17 cellular contexts compared by ENCODE assay signal in the genomic region with DNA sequence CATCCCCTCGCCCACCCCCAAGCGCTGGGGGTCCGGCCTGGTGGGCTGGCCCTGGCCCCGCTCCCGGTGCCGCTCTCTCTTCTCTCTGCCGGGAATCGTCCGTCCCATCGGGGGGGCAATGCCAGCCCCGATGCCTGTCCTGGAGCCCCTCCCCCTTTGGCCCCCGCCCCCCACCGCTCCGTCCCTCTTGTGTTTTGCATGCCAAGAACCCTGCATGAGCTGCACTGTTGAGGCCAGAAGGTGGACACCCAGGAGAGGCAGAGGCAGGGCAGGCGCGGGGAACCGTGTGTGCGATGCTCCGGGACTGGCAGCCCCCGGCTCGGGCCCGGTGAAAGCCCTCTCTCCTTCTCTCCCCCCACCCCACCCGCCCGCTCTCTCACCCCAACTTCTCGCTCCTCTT. TPM values are rescaled to one million over a fixed set of nuclear protein-coding genes. Genes with fewer than 3 reads are reported as not detected.
A peak's percentile ranks its signal among the peaks of the same experiment; 100 is the strongest.
DNase-seq lines count a peak whose midpoint lies in the region; ATAC-seq, FAIRE-seq and TF ChIP-seq lines count a peak whose summit lies in the region.
"Had no signal": no experiment of that assay in that cellular context is flagged by ENCODE, and none has a peak within 500 bp of the region (broad histone marks: within the 10 kb centered on the region; RNA-seq: fewer than 3 reads in every experiment).

No MANE protein-coding gene starts in this region.

- POLR2A ChIA-PET in K562 (lab: Yijun Ruan, JAX), result no interaction called here

- no peak for TF ChIP-seq RAD21 in K562 (CRISPR knock-in tag; conservative IDR thresholded peaks at IDR 0.05 in 1 of 2, IDR thresholded peaks at IDR 0.05 in 1 of 2)

- no peak overlapping the region for H2AK5ac ChIP-seq in mesendoderm (ENCODE audit: low read length)

- H3K36me3 ChIP-seq in K562 (ENCODE audit: control insufficient read depth, insufficient read depth, low read length), result no peaks in the 10 kb centered on the region
- H3K36me3 ChIP-seq in mesendoderm (ENCODE audit: control insufficient read depth, insufficient read depth, low read length), result no peaks in the 10 kb centered on the region
- H3K36me3 ChIP-seq: heart right ventricle, stomach had no signal

- H2BK15ac ChIP-seq in mesendoderm (replicated peaks; ENCODE audit: low read depth), result no peak overlapping the region

- ATAC-seq in K562, result 0 out of 3 replicates have a peak, but pooled peaks have one; percentile 15
- ATAC-seq in HG03565 (IDR thresholded peaks at IDR 0.05; ENCODE audit: unreplicated experiment), result no peak
- ATAC-seq in HG03039 (IDR thresholded peaks at IDR 0.05; ENCODE audit: unreplicated experiment), result no peak
- ATAC-seq: activated CD8-positive, alpha-beta T cell treated with anti-CD3 and anti-CD28 coated beads, Interleukin-2, amount 10 ng/mL, durations not matched to agents 7 days and 5 days; GM12878; heart right ventricle had no signal

- BruUV-seq in Calu3 (replicated peaks; lab: Mats Ljungman, UMichigan), result no TSS peak
- BruUV-seq in K562 (replicated peaks; lab: Mats Ljungman, UMichigan), result no TSS peak

- TF ChIP-seq EP300 in K562 (IDR thresholded peaks at IDR 0.05; ENCODE audit: low read length), result no peak

- H4K8ac ChIP-seq in mesendoderm (ENCODE audit: low read depth, low read length), result no peak overlapping the region

- no peak overlapping the region for H3K27ac ChIP-seq in K562 (ENCODE audit: extremely low read depth, low read depth, low read length)
- no peak overlapping the region for H3K27ac ChIP-seq in mesendoderm (ENCODE audit: low read depth, low read length)
- H3K27ac ChIP-seq: heart right ventricle, stomach had no signal

- no peak for TF ChIP-seq CTCF in Calu3 (IDR thresholded peaks at IDR 0.05; ENCODE audit: unreplicated experiment)
- no peak for TF ChIP-seq CTCF in HFFc6 (IDR thresholded peaks at IDR 0.05)
- no peak for TF ChIP-seq CTCF in K562 (IDR thresholded peaks at IDR 0.05 in 2 of 3, conservative IDR thresholded peaks at IDR 0.05 in 1 of 3; ENCODE audit: insufficient read depth in 2 of 3, low read depth in 1 of 3, low read length in 3 of 3)

- H3K36me3 Mint-ChIP-seq in Calu3 (ENCODE audit: insufficient read depth, unreplicated experiment) (no peaks in the 10 kb centered on the region), HFFc6 (ENCODE audit: low read depth) (no peaks in the 10 kb centered on the region)

- DNase-seq in Calu3 (no peak), HFFc6 (no peak), K562 (ENCODE audit: extremely low read depth in 1 of 4, low spot score in 3 of 4) (no peak), mesendoderm (peak; percentile 44)
- no peak for DNase-seq in stimulated activated CD4-positive, alpha-beta T cell treated with anti-CD3 and anti-CD28 coated beads, Interleukin-12 subunit alpha, Interleukin-12 subunit beta, amount 100 ng/mL, for 4 hours
- DNase-seq: activated CD8-positive, alpha-beta T cell treated with anti-CD3 and anti-CD28 coated beads, Interleukin-2, amount 10 ng/mL, durations not matched to agents 7 days and 5 days; effector CD8-positive, alpha-beta T cell; heart right ventricle; KG1; kidney glomerular epithelial cell; NCI-H1105; NCI-H2171 treated with DMSO at 0.1 percent for 48 hours; NK-92 treated with Interleukin-12 subunit alpha and Interleukin-12 subunit beta, amount 100 ng/mL, for 24 hours; stomach had no signal

- no peak overlapping the region for H2AFZ ChIP-seq in K562 (ENCODE audit: low read depth, low read length)

- H3K9me3 ChIP-seq in K562 (replicated peaks; ENCODE audit: control insufficient read depth, insufficient read depth, low read depth, low read length), result no peaks in the 10 kb centered on the region
- H3K9me3 ChIP-seq: heart right ventricle, stomach had no signal

- no peak overlapping the region for H3K4ac ChIP-seq in mesendoderm (ENCODE audit: low read depth, low read length)

- H3K4me2 ChIP-seq in K562 (ENCODE audit: insufficient read depth, low read length) (no peak overlapping the region), mesendoderm (ENCODE audit: low read length) (no peak overlapping the region)

- intact Hi-C loops in Calu3 (cut with micrococcal nuclease; ENCODE audit: unreplicated experiment), result no loop called here
- intact Hi-C loops in K562 (cut with micrococcal nuclease), result no loop called here

- no peak overlapping the region for H3K56ac ChIP-seq in mesendoderm (ENCODE audit: low read length)

- H3K27ac Mint-ChIP-seq in Calu3 (ENCODE audit: unreplicated experiment) (no peak overlapping the region), HFFc6 (no peak overlapping the region)
- H3K27ac Mint-ChIP-seq: activated CD8-positive, alpha-beta T cell treated with anti-CD3 and anti-CD28 coated beads, Interleukin-2, amount 10 ng/mL, durations not matched to agents 7 days and 5 days had no signal

- no peak overlapping the region for H3K23ac ChIP-seq in mesendoderm (ENCODE audit: low read length)

- no peaks in the 10 kb centered on the region for H3K9me1 ChIP-seq in K562 (ENCODE audit: control insufficient read depth, insufficient read depth, low read length)

- TF ChIP-seq POLR2A in K562 (conservative IDR thresholded peaks at IDR 0.05), result no peak

- no peak overlapping the region for H3K18ac ChIP-seq in mesendoderm (ENCODE audit: low read length)

- H3K4me1 ChIP-seq in K562 (replicated peaks in 1 of 2; ENCODE audit: control insufficient read depth in 2 of 2, insufficient read depth in 2 of 2, low read length in 2 of 2), result peaks cover 0 to 31% of the 10 kb centered on the region in 2 experiments; a peak in 3 of 5 replicates
- no peaks in the 10 kb centered on the region for H3K4me1 ChIP-seq in mesendoderm (ENCODE audit: control insufficient read depth, low read depth, low read length)

- no peak for FAIRE-seq in K562 (lab: Jason Lieb, UNC)
- FAIRE-seq: GM12878 had no signal

- in situ Hi-C loops in K562 (cut with MboI), result no loop called here

- H3K4me3 Mint-ChIP-seq in Calu3 (ENCODE audit: low read depth, unreplicated experiment) (peak overlapping the region; percentile 0), HFFc6 (peak overlapping the region; percentile 65; the same call in 1 of the 2 replicates)

- no peak overlapping the region for H2BK120ac ChIP-seq in mesendoderm (ENCODE audit: low read depth, low read length)

- H3K9me3 Mint-ChIP-seq in Calu3 (ENCODE audit: low read depth, unreplicated experiment), result no peaks in the 10 kb centered on the region
- no peaks in the 10 kb centered on the region for H3K9me3 Mint-ChIP-seq in HFFc6

- H3K79me1 ChIP-seq in mesendoderm (ENCODE audit: low read length), result no peaks in the 10 kb centered on the region

- H3K79me2 ChIP-seq in K562 (ENCODE audit: control insufficient read depth, insufficient read depth, low read length) (no peaks in the 10 kb centered on the region), mesendoderm (ENCODE audit: control insufficient read depth, insufficient read depth, low read length) (no peaks in the 10 kb centered on the region)

- CTCF ChIA-PET in Calu3 (lab: Charles Lee) (no interaction called here), K562 (lab: Yijun Ruan, JAX; ENCODE audit: low intra/inter-chr PET ratio) (interaction anchor here (1.7 kb wide), 1 partner anchor 34 kb away, joined by 4 read pairs; no protein-coding TSS in a partner anchor)

- H4K5ac ChIP-seq in mesendoderm (ENCODE audit: low read length), result no peak overlapping the region

- H4K20me1 ChIP-seq in K562 (replicated peaks; ENCODE audit: control insufficient read depth, insufficient read depth, low read length), result no peaks in the 10 kb centered on the region; the same call in 1 of the 2 replicates

- H3K9ac ChIP-seq in K562 (ENCODE audit: insufficient read depth in 1 of 2, low read depth in 2 of 2, low read length in 2 of 2) (no peak overlapping the region), mesendoderm (ENCODE audit: low read length) (no peak overlapping the region)

- no peak overlapping the region for H2BK5ac ChIP-seq in mesendoderm (ENCODE audit: low read length)

- H3K27me3 Mint-ChIP-seq in Calu3 (ENCODE audit: unreplicated experiment), result peaks cover 80% of the 10 kb centered on the region
- H3K27me3 Mint-ChIP-seq in HFFc6 (ENCODE audit: insufficient read depth), result peaks cover 45% of the 10 kb centered on the region

- H3K4me3 ChIP-seq in K562 (no peak overlapping the region), mesendoderm (ENCODE audit: low read length) (no peak overlapping the region)
- H3K4me3 ChIP-seq: GM12878 had no signal

- WGBS in K562 (ENCODE audit: insufficient coverage, low coverage, missing lambda C conversion rate), result 34% methylated on average over 6 of the region's 25 CpGs
- no CpG with 5 or more reads among the region's 25 CpGs for WGBS in mesendoderm (ENCODE audit: extremely low coverage, insufficient coverage, low lambda C conversion rate)

- H3K4me1 Mint-ChIP-seq in Calu3 (ENCODE audit: low read depth, unreplicated experiment), result peaks cover 10% of the 10 kb centered on the region
- H3K4me1 Mint-ChIP-seq in HFFc6 (ENCODE audit: low read depth), result peaks cover 8% of the 10 kb centered on the region

- H3K27me3 ChIP-seq in K562 (ENCODE audit: control insufficient read depth in 2 of 2, insufficient read depth in 2 of 2, low read length in 2 of 2) (peaks cover 41 to 60% of the 10 kb centered on the region in 2 experiments; a peak in 4 of 5 replicates), mesendoderm (ENCODE audit: insufficient read depth, low read length, poor library complexity) (peaks cover 13% of the 10 kb centered on the region)

RNA-seq across cellular contexts. Expression of a gene that starts 22.1 kb away (rescaled TPM):
- total RNA-seq in Calu3 (2022), result 72.7 and 135 TPM in 2 replicates
- total RNA-seq in HFFc6 (2021; fragmentation: NEBNext Ultra II Directional; extraction: Animal tissue kit (Norgen Biotek cat#: 25700)), result 1,000 to 10,000 TPM; 1,016 to 1,211 (median 1,126) TPM
- 7.2 and 18.6 TPM in 2 replicates for total RNA-seq in K562 (2011; cell fraction: chromatin; rRNA removed; ENCODE audit: low replicate concordance)
- 37.0 and 39.4 TPM in 2 replicates for total RNA-seq in K562 (2011; cell fraction: nucleolus; rRNA removed)
- 25.3 and 28.7 TPM in 2 replicates for total RNA-seq in K562 (2011; cell fraction: nucleoplasm; rRNA removed)
- 138 and 216 TPM in 2 replicates for total RNA-seq in K562 (2014; rRNA removed)
- 16.0 and 27.1 TPM in 2 replicates for total RNA-seq in K562 (2014; rRNA removed; fragmentation: Illumina TruSeq; extraction: Trizol)
- 180 TPM in 2 replicates for total RNA-seq in K562 (2015; rRNA removed; fragmentation: Illumina TruSeq; extraction: Trizol)
- total RNA-seq in K562 (2021), result 522 and 565 TPM in 2 replicates
- 44.8 and 88.9 TPM in 2 replicates for polyA plus RNA-seq in K562 (2011; rRNA removed)
- 114 and 636 TPM in 2 replicates for polyA plus RNA-seq in K562 (2011; cell fraction: cytosol; rRNA removed)
- 55.5 and 127 TPM in 2 replicates for polyA plus RNA-seq in K562 (2011; cell fraction: nucleus; rRNA removed)
- polyA plus RNA-seq in K562 (2012), result 343 and 551 TPM in 2 replicates
- polyA plus RNA-seq in K562 (2014; fragmentation: Illumina TruSeq; extraction: Trizol), result 258 and 607 TPM in 2 replicates
- polyA plus RNA-seq in K562 (2014; fragmentation: Nextera tagmentation; extraction: Ambion mirVana), result 100 to 1,000 TPM in 1 of 2 experiments, 10 to 100 TPM in 1; 97.3 to 128 TPM
- polyA plus RNA-seq in K562 (2014; rRNA removed), result 283 and 298 TPM in 2 replicates
- 7.3 and 10.1 TPM in 2 replicates for polyA minus RNA-seq in K562 (2011; rRNA and poly(A)+ RNA removed)
- polyA minus RNA-seq in K562 (2011; cell fraction: cytosol; rRNA and poly(A)+ RNA removed), result 107 and 110 TPM in 2 replicates
- polyA minus RNA-seq in K562 (2011; cell fraction: nucleus; rRNA and poly(A)+ RNA removed), result 19.9 and 22.8 TPM in 2 replicates
- polyA plus RNA-seq in mesendoderm (2013, experiment 1 of 2), result 197 TPM
- 201 TPM for polyA plus RNA-seq in mesendoderm (2013, experiment 2 of 2)
